Comparison of ENCODE assay signal across 1 cellular context in genomic region chr20:44911264-44911921, GRCh38.
A peak's percentile ranks its signal among the peaks of the same experiment; 100 is the strongest.
TF ChIP-seq lines count a peak whose summit lies in the region.

No MANE protein-coding gene starts in this region.

TF ChIP-seq in HepG2, 621 proteins besides CTCF, POLR2A, EP300 and RAD21 (continued from another document and continues in another):
- peak; percentile 66; the same call in 1 of the 2 replicates for TF ChIP-seq HMGXB3 (CRISPR knock-in tag; IDR thresholded peaks at IDR 0.05; ENCODE audit: borderline replicate concordance)
- TF ChIP-seq RXRA (CRISPR knock-in tag; IDR thresholded peaks at IDR 0.05) = peak; percentile 24; the same call in 1 of the 2 replicates
- 0 out of 2 replicates have a peak, but pooled peaks have one; percentile 28 for TF ChIP-seq ZNF256 (CRISPR knock-in tag; conservative IDR thresholded peaks at IDR 0.05)
- TF ChIP-seq NR2F1 (CRISPR knock-in tag; IDR thresholded peaks at IDR 0.05) = peak; percentile 48 to 82; a peak in 3 of 4 replicates
- TF ChIP-seq ZBTB7B (CRISPR knock-in tag; IDR thresholded peaks at IDR 0.05) = peak; percentile 49; the same call in 1 of the 2 replicates
- TF ChIP-seq PHF8 (CRISPR knock-in tag; IDR thresholded peaks at IDR 0.05) = peak; percentile 54
- TF ChIP-seq MEIS1 (CRISPR knock-in tag; IDR thresholded peaks at IDR 0.05; ENCODE audit: borderline replicate concordance) = peak; percentile 52; the same call in 1 of the 2 replicates
- peak; percentile 72 for TF ChIP-seq HNRNPLL (IDR thresholded peaks at IDR 0.05; ENCODE audit: low read depth, low read length, poor library complexity, severe bottlenecking)
- no peak for TF ChIP-seq ZBTB40 (IDR thresholded peaks at IDR 0.05)
- no peak for TF ChIP-seq ZBTB40 (CRISPR knock-in tag; IDR thresholded peaks at IDR 0.05)
- TF ChIP-seq ZSCAN21 (CRISPR knock-in tag; IDR thresholded peaks at IDR 0.05; ENCODE audit: borderline replicate concordance) = 0 out of 2 replicates have a peak, but pooled peaks have one; percentile 16
- TF ChIP-seq ZSCAN9 (CRISPR knock-in tag; IDR thresholded peaks at IDR 0.05; ENCODE audit: borderline replicate concordance) = no peak
- TF ChIP-seq TRIM24 (CRISPR knock-in tag; IDR thresholded peaks at IDR 0.05) = no peak
- TF ChIP-seq ZNF629 (CRISPR knock-in tag; conservative IDR thresholded peaks at IDR 0.05) = no peak
- TF ChIP-seq ZNF614 (CRISPR knock-in tag; IDR thresholded peaks at IDR 0.05; ENCODE audit: borderline replicate concordance) = peak; percentile 39; the same call in 1 of the 2 replicates
- TF ChIP-seq KDM4B (CRISPR knock-in tag; IDR thresholded peaks at IDR 0.05) = peak; percentile 68; the same call in 1 of the 2 replicates
- no peak; the same call in 1 of the 2 replicates for TF ChIP-seq GABPA (IDR thresholded peaks at IDR 0.05; ENCODE audit: low read depth, low read length)
- peak; percentile 75 for TF ChIP-seq GABPA (CRISPR knock-in tag; IDR thresholded peaks at IDR 0.05; ENCODE audit: low read depth)
- peak; percentile 90 for TF ChIP-seq ZMYM4 (CRISPR knock-in tag; IDR thresholded peaks at IDR 0.05)
- TF ChIP-seq IRF9 (CRISPR knock-in tag; IDR thresholded peaks at IDR 0.05; ENCODE audit: borderline replicate concordance) = 0 out of 2 replicates have a peak, but pooled peaks have one; percentile 38
- TF ChIP-seq TBL1XR1 (IDR thresholded peaks at IDR 0.05; ENCODE audit: borderline replicate concordance, low read length, partially characterized antibody) = no peak
- peak; percentile 67; the same call in 1 of the 2 replicates for TF ChIP-seq ZNF501 (CRISPR knock-in tag; IDR thresholded peaks at IDR 0.05)
- TF ChIP-seq CAMTA2 (CRISPR knock-in tag; IDR thresholded peaks at IDR 0.05; ENCODE audit: borderline replicate concordance) = no peak
- peak; percentile 74 for TF ChIP-seq ISL2 (CRISPR knock-in tag; IDR thresholded peaks at IDR 0.05)
- TF ChIP-seq ZNF451 (CRISPR knock-in tag; IDR thresholded peaks at IDR 0.05) = peak; percentile 65; the same call in 1 of the 2 replicates
- peak; percentile 94 to 98 for TF ChIP-seq HMGXB4 (CRISPR knock-in tag; IDR thresholded peaks at IDR 0.05; ENCODE audit: borderline replicate concordance in 1 of 2, low read depth in 1 of 2)
- no peak for TF ChIP-seq ZNF530 (CRISPR knock-in tag; IDR thresholded peaks at IDR 0.05; ENCODE audit: low read depth)
- peak; percentile 25; the same call in 1 of the 2 replicates for TF ChIP-seq HBP1 (CRISPR knock-in tag; IDR thresholded peaks at IDR 0.05; ENCODE audit: low read depth)
- TF ChIP-seq TEAD3 (CRISPR knock-in tag; optimal IDR thresholded peaks at IDR 0.05; ENCODE audit: borderline replicate concordance) = peak; percentile 88
- peak; percentile 86; the same call in 1 of the 2 replicates for TF ChIP-seq ZNF124 (CRISPR knock-in tag; IDR thresholded peaks at IDR 0.05)
- no peak for TF ChIP-seq FOSL1 (CRISPR knock-in tag; IDR thresholded peaks at IDR 0.05; ENCODE audit: borderline replicate concordance)
- TF ChIP-seq PHF21A (CRISPR knock-in tag; IDR thresholded peaks at IDR 0.05) = peak; percentile 83
- TF ChIP-seq SP5 (CRISPR knock-in tag; IDR thresholded peaks at IDR 0.05; ENCODE audit: borderline replicate concordance, low read depth) = peak; percentile 95
- TF ChIP-seq LCORL (IDR thresholded peaks at IDR 0.05) = peak; percentile 91
- peak; percentile 96 for TF ChIP-seq LCORL (CRISPR knock-in tag; IDR thresholded peaks at IDR 0.05)
- TF ChIP-seq ZNF784 (CRISPR knock-in tag; IDR thresholded peaks at IDR 0.05; ENCODE audit: borderline replicate concordance) = peak; percentile 29; the same call in 1 of the 2 replicates
- TF ChIP-seq ZNF362 (CRISPR knock-in tag; IDR thresholded peaks at IDR 0.05; ENCODE audit: borderline replicate concordance) = peak; percentile 53; the same call in 1 of the 2 replicates
- 0 out of 2 replicates have a peak, but pooled peaks have one; percentile 23 for TF ChIP-seq ARNT2 (CRISPR knock-in tag; IDR thresholded peaks at IDR 0.05; ENCODE audit: low read depth)
- TF ChIP-seq GATAD1 (CRISPR knock-in tag; IDR thresholded peaks at IDR 0.05) = peak; percentile 81
- TF ChIP-seq GTF3A (CRISPR knock-in tag; conservative IDR thresholded peaks at IDR 0.05) = no peak
